ENCODE assay signal across 9 cellular contexts in genomic region chr1:111200802-111201161, GRCh38. TPM values are rescaled to one million over a fixed set of nuclear protein-coding genes. Genes with fewer than 3 reads are reported as not detected.
DNase-seq lines count a peak whose midpoint lies in the region; ATAC-seq and TF ChIP-seq lines count a peak whose summit lies in the region.
"Had no signal": no experiment of that assay in that cellular context is flagged by ENCODE, and none has a peak within 500 bp of the region (broad histone marks: within the 10 kb centered on the region; RNA-seq: fewer than 3 reads in every experiment).

No MANE protein-coding gene starts in this region.

- H3K36me3 ChIP-seq in DND-41 (ENCODE audit: insufficient read depth, low read length) (peaks cover 45% of the 10 kb centered on the region), PC-9 (ENCODE audit: low read depth) (0 out of 2 replicates have a peak, but pooled peaks cover 11% of the 10 kb centered on the region), esophagus (ENCODE audit: control insufficient read depth in 2 of 2, insufficient read depth in 2 of 2, low read length in 1 of 2) (peaks cover 0 to 14% of the 10 kb centered on the region in 2 donors), neural progenitor cell (no peaks in the 10 kb centered on the region)
- H3K36me3 ChIP-seq: SJSA1 had no signal

- peaks cover 100% of the 10 kb centered on the region for H3K4me1 ChIP-seq in DND-41 (ENCODE audit: insufficient read depth, low read length)
- H3K4me1 ChIP-seq in PC-9 (replicated peaks; ENCODE audit: insufficient read depth), result peaks cover 49% of the 10 kb centered on the region
- H3K4me1 ChIP-seq in esophagus (ENCODE audit: control insufficient read depth in 2 of 2, insufficient read depth in 2 of 2, low read length in 1 of 2), result peaks cover 2 to 11% of the 10 kb centered on the region in 2 donors
- no peaks in the 10 kb centered on the region for H3K4me1 ChIP-seq in neural progenitor cell

- CTCF ChIA-PET in PC-9 (lab: Charles Lee), result no interaction called here

- H3K27me3 ChIP-seq in DND-41 (ENCODE audit: insufficient read depth, low read length, poor library complexity), result no peaks in the 10 kb centered on the region
- H3K27me3 ChIP-seq in PC-9 (ENCODE audit: insufficient read depth, low read depth), result no peaks in the 10 kb centered on the region
- no peaks in the 10 kb centered on the region for H3K27me3 ChIP-seq in esophagus (ENCODE audit: control insufficient read depth in 1 of 2, insufficient read depth in 2 of 2, low read length in 2 of 2)
- H3K27me3 ChIP-seq in neural progenitor cell, result peaks cover 26% of the 10 kb centered on the region

- H3K27ac Mint-ChIP-seq in neural progenitor cell, result no peak overlapping the region

- intact Hi-C loops in PC-9 (cut with micrococcal nuclease; ENCODE audit: unreplicated experiment), result no loop called here

- no peak for TF ChIP-seq CTCF in DND-41 (IDR thresholded peaks at IDR 0.05; ENCODE audit: borderline replicate concordance, extremely low read depth, low read length, poor library complexity, severe bottlenecking)
- no peak for TF ChIP-seq CTCF in PC-9 (conservative IDR thresholded peaks at IDR 0.05)
- TF ChIP-seq CTCF in neural progenitor cell (IDR thresholded peaks at IDR 0.05), result no peak

- H3K36me3 Mint-ChIP-seq in neural progenitor cell, result no peaks in the 10 kb centered on the region

- no peaks in the 10 kb centered on the region for H3K9me3 Mint-ChIP-seq in neural progenitor cell

- H3K4me3 ChIP-seq in DND-41 (ENCODE audit: low read depth in 1 of 2, low read length in 2 of 2), result peak overlapping the region; percentile 57 to 76; a peak in 3 of 4 replicates
- H3K4me3 ChIP-seq in PC-9, result no peak overlapping the region
- peak overlapping the region; percentile 49 to 50 for H3K4me3 ChIP-seq in esophagus (ENCODE audit: low read depth in 1 of 2, low read length in 2 of 2)
- peak overlapping the region in 5 of 7 experiments; percentile 2 to 45 (median 34) for H3K4me3 ChIP-seq in skin epidermis
- no peak overlapping the region for H3K4me3 ChIP-seq in neural progenitor cell
- H3K4me3 ChIP-seq: SJSA1 had no signal

- H3F3A ChIP-seq in PC-9 (ENCODE audit: insufficient read depth, low read depth) (peaks cover 29% of the 10 kb centered on the region), neural progenitor cell (ENCODE audit: low read depth) (no peaks in the 10 kb centered on the region)

- H4K20me1 ChIP-seq in DND-41 (ENCODE audit: insufficient read depth, low read length) (peaks cover 15% of the 10 kb centered on the region), PC-9 (ENCODE audit: insufficient read depth) (no peaks in the 10 kb centered on the region), neural progenitor cell (ENCODE audit: low read depth) (no peaks in the 10 kb centered on the region)

- POLR2A ChIA-PET in PC-9 (lab: Charles Lee; ENCODE audit: unreplicated experiment), result no interaction called here

- H3K27me3 Mint-ChIP-seq in neural progenitor cell (ENCODE audit: insufficient read depth, low read depth), result peaks cover 25% of the 10 kb centered on the region

- no peak for ATAC-seq in DND-41 (ENCODE audit: insufficient read depth, low read depth)

- no peaks in the 10 kb centered on the region for H3K9me2 ChIP-seq in PC-9 (ENCODE audit: insufficient read depth)

- TF ChIP-seq POLR2A in erythroblast (IDR thresholded peaks at IDR 0.05; ENCODE audit: low read length), result no peak

- no peak for DNase-seq in DND-41
- DNase-seq in PC-9, result no peak
- DNase-seq in NCI-H1694 treated with DMSO at 0.1 percent for 48 hours (lab: John Stamatoyannopoulos, UW), result no peak
- DNase-seq in neural progenitor cell (ENCODE audit: low spot score), result no peak
- no peak for DNase-seq in erythroblast (lab: John Stamatoyannopoulos, UW)
- DNase-seq: NCI-H446 treated with DMSO at 0.1 percent for 48 hours had no signal

- BruUV-seq in PC-9 (replicated peaks; lab: Mats Ljungman, UMichigan), result no TSS peak

- H3K4me2 ChIP-seq in DND-41 (ENCODE audit: insufficient read depth, low read length) (peak overlapping the region; percentile 75), PC-9 (peak overlapping the region; percentile 95), neural progenitor cell (no peak overlapping the region)

- H3K79me2 ChIP-seq in DND-41 (ENCODE audit: insufficient read depth, low read length) (peaks cover 79% of the 10 kb centered on the region), PC-9 (ENCODE audit: low read depth) (peaks cover 31% of the 10 kb centered on the region), neural progenitor cell (ENCODE audit: low read depth) (no peaks in the 10 kb centered on the region)

- no peak overlapping the region for H2AFZ ChIP-seq in DND-41 (ENCODE audit: low read depth, low read length)
- no peak overlapping the region for H2AFZ ChIP-seq in PC-9
- H2AFZ ChIP-seq in neural progenitor cell (replicated peaks), result no peak overlapping the region

- H3K4me3 Mint-ChIP-seq in neural progenitor cell, result no peak overlapping the region

- 54 to 67% methylated on average over 3 of the region's 3 CpGs for WGBS in esophagus, 2 donors

- H3K9ac ChIP-seq in DND-41 (ENCODE audit: low read depth, low read length), result peak overlapping the region; percentile 73
- H3K9ac ChIP-seq in neural progenitor cell, result no peak overlapping the region

- H3K9me3 ChIP-seq in DND-41 (ENCODE audit: insufficient read depth, low read length, severe bottlenecking), result no peaks in the 10 kb centered on the region
- no peaks in the 10 kb centered on the region; the same call in 1 of the 2 replicates for H3K9me3 ChIP-seq in PC-9 (ENCODE audit: insufficient read depth, low read depth)
- H3K9me3 ChIP-seq in esophagus (ENCODE audit: control insufficient read depth in 2 of 2, insufficient read depth in 1 of 2, low read depth in 1 of 2, low read length in 1 of 2), result no peaks in the 10 kb centered on the region
- H3K9me3 ChIP-seq in neural progenitor cell (ENCODE audit: low read depth), result no peaks in the 10 kb centered on the region
- H3K9me3 ChIP-seq: SJSA1 had no signal

- H3K27ac ChIP-seq in DND-41 (ENCODE audit: low read length) (peak overlapping the region; percentile 89), PC-9 (peak overlapping the region; percentile 84; the same call in 1 of the 2 replicates), esophagus (ENCODE audit: low read depth in 2 of 2, low read length in 1 of 2) (peak overlapping the region; percentile 85 to 92), skin epidermis (peak overlapping the region in 19 of 21 experiments; percentile 45 to 99 (median 93)), neural progenitor cell (no peak overlapping the region)
- H3K27ac ChIP-seq: SJSA1 had no signal

- peaks cover 8% of the 10 kb centered on the region for H3K4me1 Mint-ChIP-seq in neural progenitor cell

RNA-seq across cellular contexts. Expression of gene DENND2D, which starts 0.3 kb away (rescaled TPM):
- total RNA-seq in PC-9 (2021), result 37.2 and 44.9 TPM in 2 replicates
- 10 to 100 TPM; 39.1 to 54.8 TPM for polyA plus RNA-seq in esophagus
- total RNA-seq in neural progenitor cell (ENCODE audit: low replicate concordance), result not detected in 2 replicates
- total RNA-seq: SJSA1 had no signal

RNA-seq across cellular contexts. Expression of gene CHI3L2, which starts 26.7 kb away (rescaled TPM):
- total RNA-seq in PC-9 (2021) (not detected in 2 replicates), neural progenitor cell (ENCODE audit: low replicate concordance) (not detected in 2 replicates)
- polyA plus RNA-seq in esophagus, result under 1 TPM; 0.28 to 0.49 TPM
- total RNA-seq: SJSA1 had no signal

Comparison
In these comparisons a context has a peak if more than half of its experiments do, and no peak if none do; other contexts are left out.
1. H3K4me3 ChIP-seq: peak in DND-41 (2 of 2), esophagus (2 of 2) and skin epidermis (5 of 7); none in PC-9 (single experiment) and neural progenitor cell (single experiment).
2. RNA of gene DENND2D, which starts 0.3 kb away (total RNA-seq): 37.2 to 44.9 TPM in PC-9; not detected in neural progenitor cell; every median in the first group is over 10 times any median in the second.